In the genomic region with DNA sequence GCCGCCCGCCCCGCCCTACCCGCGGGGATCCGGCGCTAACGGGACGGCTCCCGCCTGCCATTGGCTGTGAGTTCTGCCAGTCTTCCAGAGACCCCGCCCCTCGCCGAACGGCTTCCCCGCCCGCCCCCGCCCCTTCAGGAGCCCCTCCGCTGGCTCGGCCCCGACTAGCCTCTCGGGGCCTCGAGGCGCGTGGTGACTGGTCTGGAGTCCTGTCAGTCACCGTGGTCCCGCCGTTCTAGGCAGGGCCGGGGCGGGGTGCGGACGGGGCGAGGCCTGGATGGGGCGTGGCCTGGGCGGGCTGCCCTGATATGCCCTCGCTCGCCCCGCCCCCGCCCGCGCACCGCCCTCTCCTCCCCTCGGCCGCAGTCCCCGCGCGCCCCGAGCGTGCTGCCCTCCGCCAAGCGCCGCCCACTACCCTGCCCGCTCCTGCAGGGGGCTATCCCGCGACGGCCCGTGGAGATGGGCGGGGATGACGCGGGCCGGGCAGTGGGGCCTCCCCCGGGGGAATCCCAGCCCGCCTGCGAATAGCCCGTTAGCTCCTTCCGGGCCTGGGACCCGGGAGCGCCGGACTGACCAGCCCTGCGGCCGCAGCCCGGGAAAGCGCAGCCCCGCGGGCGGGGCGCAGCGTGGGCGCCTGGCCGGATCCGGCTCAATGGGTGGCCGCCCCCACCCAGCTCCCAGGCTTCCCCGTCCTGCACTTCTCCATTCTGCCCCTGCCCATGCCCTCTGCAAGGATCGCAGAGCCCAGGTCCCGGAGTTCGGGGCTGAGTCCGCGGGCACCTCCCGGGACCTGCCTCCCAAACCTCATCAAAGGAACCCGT, we compare ENCODE assay signal across 8 cellular contexts. TPM values are rescaled to one million over a fixed set of nuclear protein-coding genes. Genes with fewer than 3 reads are reported as not detected.
DNase-seq lines count a peak whose midpoint lies in the region; ATAC-seq and TF ChIP-seq lines count a peak whose summit lies in the region.

No MANE protein-coding gene starts in this region.

- peak overlapping the region; percentile 24 for H2BK120ac ChIP-seq in IMR-90 (ENCODE audit: low read depth, low read length)

- H4K20me1 ChIP-seq in IMR-90 (ENCODE audit: insufficient read depth, low read length) (no peaks in the 10 kb centered on the region), OCI-LY3 (ENCODE audit: insufficient read depth, low read length) (no peaks in the 10 kb centered on the region)

- 1% methylated on average over 19 of the region's 89 CpGs; no CpG with 5 or more reads in 1 of the 2 experiments for WGBS in IMR-90 (ENCODE audit: extremely low coverage in 2 of 2, insufficient read length in 1 of 2), 2 experiments

- H4K5ac ChIP-seq in IMR-90 (ENCODE audit: low read depth, low read length), result no peak overlapping the region

- peak overlapping the region; percentile 70 for H3K4ac ChIP-seq in IMR-90 (ENCODE audit: low read depth, low read length)

- H3K4me3 ChIP-seq in IMR-90 (ENCODE audit: insufficient read depth, low read depth, low read length) (peak overlapping the region; percentile 86), OCI-LY3 (ENCODE audit: low read length) (peak overlapping the region; percentile 98), epithelial cell of esophagus (ENCODE audit: low read length) (peak overlapping the region; percentile 67)

- CTCF ChIA-PET in IMR-90 (lab: Yijun Ruan, JAX), result no interaction called here

- H3K14ac ChIP-seq in IMR-90 (replicated peaks; ENCODE audit: low read depth, low read length), result peak overlapping the region; percentile 53

- H3K27me3 ChIP-seq in IMR-90 (ENCODE audit: control insufficient read depth, insufficient read depth, low read length) (peaks cover 2% of the 10 kb centered on the region; the same call in 1 of the 2 replicates), OCI-LY3 (ENCODE audit: low read depth, low read length) (peaks cover 16% of the 10 kb centered on the region)

- no peaks in the 10 kb centered on the region for H3K9me3 ChIP-seq in IMR-90 (ENCODE audit: control insufficient read depth, insufficient read depth, low read length)
- H3K9me3 ChIP-seq in OCI-LY3 (ENCODE audit: insufficient read depth, low read length), result no peaks in the 10 kb centered on the region

- TF ChIP-seq CTCF in IMR-90 (conservative IDR thresholded peaks at IDR 0.05; ENCODE audit: low read depth, low read length), result no peak
- TF ChIP-seq CTCF in OCI-LY3 (IDR thresholded peaks at IDR 0.05; ENCODE audit: low read depth, low read length), result no peak
- no peak for TF ChIP-seq CTCF in epithelial cell of esophagus (IDR thresholded peaks at IDR 0.05; ENCODE audit: insufficient read depth, low read depth, low read length, missing control alignments)

- H2AK9ac ChIP-seq in IMR-90 (replicated peaks; ENCODE audit: low read depth, low read length, poor library complexity), result peak overlapping the region; percentile 60

- H2BK5ac ChIP-seq in IMR-90 (ENCODE audit: low read depth, low read length, poor library complexity, severe bottlenecking), result peak overlapping the region; percentile 66

- no peak overlapping the region for H2AK5ac ChIP-seq in IMR-90 (ENCODE audit: low read depth, low read length)

- ATAC-seq in GM21576 (IDR thresholded peaks at IDR 0.05; ENCODE audit: unreplicated experiment), result peak; percentile 88
- ATAC-seq in IMR-90 (ENCODE audit: low read depth), result peak; percentile 95

- TF ChIP-seq POLR2A in IMR-90 (IDR thresholded peaks at IDR 0.05; ENCODE audit: low read depth, low read length), result peak; percentile 51

- H4K8ac ChIP-seq in IMR-90 (ENCODE audit: low read depth in 2 of 2, low read length in 2 of 2), result peak overlapping the region in 1 of 2 experiments; percentile 7; a peak in 1 of 4 replicates

- H3K4me2 ChIP-seq in IMR-90 (ENCODE audit: low read depth, low read length) (peak overlapping the region; percentile 68), OCI-LY3 (ENCODE audit: low read length) (peak overlapping the region; percentile 83)

- peak overlapping the region; percentile 30 for H3K27ac ChIP-seq in IMR-90 (ENCODE audit: insufficient read depth, low read length)
- H3K27ac ChIP-seq in OCI-LY3 (ENCODE audit: low read length), result peak overlapping the region; percentile 50

- 0 out of 2 replicates have a peak overlapping the region, but pooled peaks have one; percentile 58 for H3K23ac ChIP-seq in IMR-90 (ENCODE audit: low read depth, low read length)

- H2BK15ac ChIP-seq in IMR-90 (ENCODE audit: low read depth, low read length), result no peak overlapping the region

- no peak overlapping the region for H2BK20ac ChIP-seq in IMR-90 (ENCODE audit: low read depth, low read length)

- H3K18ac ChIP-seq in IMR-90 (ENCODE audit: low read depth, low read length), result no peak overlapping the region

- DNase-seq in DMS114 treated with DMSO at 0.1 percent for 48 hours (lab: John Stamatoyannopoulos, UW; ENCODE audit: unreplicated experiment) (peak; percentile 86), IMR-90 (peak; percentile 98), activated T-cell treated with anti-CD3 and anti-CD28 coated beads for 24 hours (ENCODE audit: low read depth) (peak; percentile 98), epithelial cell of esophagus (ENCODE audit: low read depth) (peak; percentile 99), mucosa of gallbladder (ENCODE audit: low spot score) (peak; percentile 99)
- DNase-seq in stimulated activated CD8-positive, alpha-beta memory T cell treated with anti-CD3 and anti-CD28 coated beads, Interleukin-4, amount 100 ng/mL, for 1 hour (ENCODE audit: low read depth in 2 of 2, low spot score in 1 of 2), result peak; percentile 96 to 99

- H3K79me2 ChIP-seq in OCI-LY3 (ENCODE audit: low read length), result no peaks in the 10 kb centered on the region

- H3K9me1 ChIP-seq in IMR-90 (ENCODE audit: insufficient read depth, low read length), result peaks cover 7% of the 10 kb centered on the region

- H3K56ac ChIP-seq in IMR-90 (ENCODE audit: extremely low read depth, insufficient read depth, low read length), result peak overlapping the region; percentile 27

- in situ Hi-C loops in IMR-90 (cut with MboI; ENCODE audit: low sequenced_read_pairs), result no loop called here

- intact Hi-C loops in IMR-90 (cut with micrococcal nuclease), result loop anchor here (1.0 to 2.0 kb wide), 2 partner anchors 14 to 210 kb away; no protein-coding TSS in a partner anchor

- peak overlapping the region; percentile 45 for H4K91ac ChIP-seq in IMR-90 (ENCODE audit: insufficient read depth, low read depth, low read length)

- H3K79me1 ChIP-seq in IMR-90 (ENCODE audit: low read depth in 1 of 2, low read length in 2 of 2), result peaks cover 8 to 31% of the 10 kb centered on the region in 2 experiments

- peak overlapping the region; percentile 37 for H3K9ac ChIP-seq in IMR-90 (ENCODE audit: low read depth, low read length)
- H3K9ac ChIP-seq in OCI-LY3 (ENCODE audit: low read length), result peak overlapping the region; percentile 89

- dilution Hi-C loops in IMR-90 (cut with HindIII; ENCODE audit: low sequenced_read_pairs, unreplicated experiment), result no loop called here

- no peak for TF ChIP-seq RAD21 in IMR-90 (IDR thresholded peaks at IDR 0.05; ENCODE audit: low read length)

- BruUV-seq in IMR-90 (replicated peaks; lab: Mats Ljungman, UMichigan), result no TSS peak

- POLR2A ChIA-PET in IMR-90 (lab: Charles Lee; ENCODE audit: unreplicated experiment), result interaction anchor here (0.6 kb wide), 1 partner anchor 169 kb away, joined by 3 read pairs; no protein-coding TSS in a partner anchor

- H3K36me3 ChIP-seq in IMR-90 (ENCODE audit: control insufficient read depth, insufficient read depth, low read length), result no peaks in the 10 kb centered on the region
- H3K36me3 ChIP-seq in OCI-LY3 (replicated peaks; ENCODE audit: low read depth, low read length), result no peaks in the 10 kb centered on the region

- peak overlapping the region; percentile 98 for H2AFZ ChIP-seq in IMR-90 (replicated peaks; ENCODE audit: low read length, poor library complexity)
- H2AFZ ChIP-seq in OCI-LY3 (ENCODE audit: low read depth, low read length), result peak overlapping the region; percentile 71

- peaks cover 12% of the 10 kb centered on the region for H3K4me1 ChIP-seq in IMR-90 (ENCODE audit: control insufficient read depth, insufficient read depth, low read length)
- peaks cover 27% of the 10 kb centered on the region for H3K4me1 ChIP-seq in OCI-LY3 (ENCODE audit: low read length)

TF ChIP-seq in IMR-90, 13 proteins besides CTCF, POLR2A, EP300 and RAD21:
- TF ChIP-seq FOS (IDR thresholded peaks at IDR 0.05; ENCODE audit: low read depth, low read length) (no peak), NFE2L2 (IDR thresholded peaks at IDR 0.05; ENCODE audit: low read depth, low read length) (no peak), MAZ (IDR thresholded peaks at IDR 0.05; ENCODE audit: borderline replicate concordance, low read depth, low read length) (peak; percentile 92), RFX5 (IDR thresholded peaks at IDR 0.05; ENCODE audit: low read depth, low read length) (no peak), BHLHE40 (IDR thresholded peaks at IDR 0.05; ENCODE audit: low read depth, low read length) (peak; percentile 60), MXI1 (IDR thresholded peaks at IDR 0.05; ENCODE audit: borderline replicate concordance, low read depth, low read length) (no peak), RCOR1 (IDR thresholded peaks at IDR 0.05; ENCODE audit: insufficient replicate concordance, low read length) (no peak), SMC3 (IDR thresholded peaks at IDR 0.05; ENCODE audit: low read depth, low read length) (no peak)
- TF ChIP-seq, protein P1, sequence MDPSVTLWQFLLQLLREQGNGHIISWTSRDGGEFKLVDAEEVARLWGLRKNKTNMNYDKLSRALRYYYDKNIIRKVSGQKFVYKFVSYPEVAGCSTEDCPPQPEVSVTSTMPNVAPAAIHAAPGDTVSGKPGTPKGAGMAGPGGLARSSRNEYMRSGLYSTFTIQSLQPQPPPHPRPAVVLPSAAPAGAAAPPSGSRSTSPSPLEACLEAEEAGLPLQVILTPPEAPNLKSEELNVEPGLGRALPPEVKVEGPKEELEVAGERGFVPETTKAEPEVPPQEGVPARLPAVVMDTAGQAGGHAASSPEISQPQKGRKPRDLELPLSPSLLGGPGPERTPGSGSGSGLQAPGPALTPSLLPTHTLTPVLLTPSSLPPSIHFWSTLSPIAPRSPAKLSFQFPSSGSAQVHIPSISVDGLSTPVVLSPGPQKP (IDR thresholded peaks at IDR 0.05; ENCODE audit: borderline replicate concordance, low read depth, low read length), result no peak
TF ChIP-seq in IMR-90: peak in this region for 2.

RNA-seq across cellular contexts. Expression of a gene that starts 0.4 kb away (rescaled TPM):
- total RNA-seq in IMR-90 (2012; rRNA removed) (10.0 and 11.1 TPM in 2 replicates), mucosa of gallbladder (19.3 TPM)
- polyA plus RNA-seq in IMR-90 (2012; rRNA removed), result 6.5 and 6.8 TPM in 2 replicates
- polyA plus RNA-seq in IMR-90 (2012; cell fraction: cytosol; rRNA removed), result 3.5 and 5.6 TPM in 2 replicates
- 4.8 and 6.8 TPM in 2 replicates for polyA plus RNA-seq in IMR-90 (2012; cell fraction: nucleus; rRNA removed; ENCODE audit: low replicate concordance)

RNA-seq across cellular contexts. Expression of a gene that starts 32.8 kb away (rescaled TPM):
- total RNA-seq in IMR-90 (2012; rRNA removed) (not detected in 2 replicates), mucosa of gallbladder (0.89 TPM)
- polyA plus RNA-seq in IMR-90 (2012; rRNA removed), result not detected in 2 replicates
- 0.28 TPM in 1 of 2 replicates, not detected in the other for polyA plus RNA-seq in IMR-90 (2012; cell fraction: cytosol; rRNA removed)
- 0.34 TPM in 1 of 2 replicates, not detected in the other for polyA plus RNA-seq in IMR-90 (2012; cell fraction: nucleus; rRNA removed; ENCODE audit: low replicate concordance)

Comparison
In these comparisons a context has a peak if more than half of its experiments do, and no peak if none do; other contexts are left out.
1. Peak in every context shown above with its lines: DNase-seq, ATAC-seq, H3K4me3 ChIP-seq and H3K27ac ChIP-seq.